ENCODE assay signal across 11 cellular contexts in genomic region chr5:59591162-59591561, GRCh38.
A peak's percentile ranks its signal among the peaks of the same experiment; 100 is the strongest.
DNase-seq lines count a peak whose midpoint lies in the region; ATAC-seq and TF ChIP-seq lines count a peak whose summit lies in the region.
"Had no signal": no experiment of that assay in that cellular context is flagged by ENCODE, and none has a peak within 500 bp of the region (broad histone marks: within the 10 kb centered on the region; RNA-seq: fewer than 3 reads in every experiment).

No MANE protein-coding gene starts in this region.

- TF ChIP-seq CTCF in ascending aorta (IDR thresholded peaks at IDR 0.05), result no peak

- no peak overlapping the region for H3K4me3 ChIP-seq in ascending aorta
- H3K4me3 ChIP-seq: K562 had no signal

- H3K36me3 Mint-ChIP-seq in activated naive CD4-positive, alpha-beta T cell treated with anti-CD3 and anti-CD28 coated beads, Interleukin-2, amount 50 U/mL, for 72 hours, result no peaks in the 10 kb centered on the region
- H3K36me3 Mint-ChIP-seq in activated naive CD8-positive, alpha-beta T cell treated with anti-CD3 and anti-CD28 coated beads, Interleukin-2, amount 50 U/mL, for 24 hours (ENCODE audit: low read depth), result no peaks in the 10 kb centered on the region
- no peaks in the 10 kb centered on the region for H3K36me3 Mint-ChIP-seq in activated CD4-positive, alpha-beta T cell treated with anti-CD3 and anti-CD28 coated beads, Interleukin-2, amount 10 ng/mL, durations not matched to agents 24 days and 14 days (ENCODE audit: low read depth)

- H3K27ac Mint-ChIP-seq in activated naive CD4-positive, alpha-beta T cell treated with anti-CD3 and anti-CD28 coated beads, Interleukin-2, amount 50 U/mL, for 72 hours, result peak overlapping the region in 1 of 2 donors; percentile 14
- H3K27ac Mint-ChIP-seq in activated naive CD8-positive, alpha-beta T cell treated with anti-CD3 and anti-CD28 coated beads, Interleukin-2, amount 50 U/mL, for 24 hours, result no peak overlapping the region
- H3K27ac Mint-ChIP-seq in activated CD4-positive, alpha-beta T cell treated with anti-CD3 and anti-CD28 coated beads, Interleukin-2, amount 10 ng/mL, durations not matched to agents 24 days and 14 days, result no peak overlapping the region

- peaks cover 0 to 3% of the 10 kb centered on the region in 2 donors for H3K9me3 Mint-ChIP-seq in activated naive CD4-positive, alpha-beta T cell treated with anti-CD3 and anti-CD28 coated beads, Interleukin-2, amount 50 U/mL, for 72 hours
- H3K9me3 Mint-ChIP-seq in activated naive CD8-positive, alpha-beta T cell treated with anti-CD3 and anti-CD28 coated beads, Interleukin-2, amount 50 U/mL, for 24 hours, result peaks cover 9% of the 10 kb centered on the region
- H3K9me3 Mint-ChIP-seq in activated CD4-positive, alpha-beta T cell treated with anti-CD3 and anti-CD28 coated beads, Interleukin-2, amount 10 ng/mL, durations not matched to agents 24 days and 14 days, result no peaks in the 10 kb centered on the region

- no peak overlapping the region for H3K4me3 Mint-ChIP-seq in activated naive CD8-positive, alpha-beta T cell treated with anti-CD3 and anti-CD28 coated beads, Interleukin-2, amount 50 U/mL, for 24 hours
- H3K4me3 Mint-ChIP-seq in activated CD4-positive, alpha-beta T cell treated with anti-CD3 and anti-CD28 coated beads, Interleukin-2, amount 10 ng/mL, durations not matched to agents 24 days and 14 days, result no peak overlapping the region
- H3K4me3 Mint-ChIP-seq: nephron had no signal

- H3K4me1 Mint-ChIP-seq in activated naive CD8-positive, alpha-beta T cell treated with anti-CD3 and anti-CD28 coated beads, Interleukin-2, amount 50 U/mL, for 24 hours, result peaks cover 20% of the 10 kb centered on the region
- H3K4me1 Mint-ChIP-seq in activated CD4-positive, alpha-beta T cell treated with anti-CD3 and anti-CD28 coated beads, Interleukin-2, amount 10 ng/mL, durations not matched to agents 24 days and 14 days, result peaks cover 11% of the 10 kb centered on the region

- no peaks in the 10 kb centered on the region for H3K9me3 ChIP-seq in ascending aorta

- H3K4me1 ChIP-seq in ascending aorta, result peaks cover 0 to 3% of the 10 kb centered on the region in 2 donors

- no peak for DNase-seq in activated naive CD4-positive, alpha-beta T cell treated with anti-CD3 and anti-CD28 coated beads, Interleukin-2, amount 50 U/mL, for 72 hours (ENCODE audit: low spot score in 2 of 2)
- DNase-seq in activated naive CD4-positive, alpha-beta T cell treated with Interleukin-2 at 50 U/mL for 16 hours, result no peak
- DNase-seq in activated naive CD8-positive, alpha-beta T cell treated with anti-CD3 and anti-CD28 coated beads, Interleukin-2, amount 50 U/mL, for 24 hours, result no peak
- DNase-seq in kidney glomerular epithelial cell (lab: John Stamatoyannopoulos, UW), result no peak
- no peak for DNase-seq in GM03348 (ENCODE audit: low spot score)
- no peak for DNase-seq in ascending aorta (ENCODE audit: low spot score in 2 of 2)
- DNase-seq in activated CD4-positive, alpha-beta T cell treated with anti-CD3 and anti-CD28 coated beads, Interleukin-2, amount 10 ng/mL, durations not matched to agents 24 days and 14 days, result no peak
- DNase-seq: NCI-H526 treated with DMSO at 0.1 percent for 48 hours had no signal

- peaks cover 16% of the 10 kb centered on the region for H3K27me3 Mint-ChIP-seq in activated naive CD8-positive, alpha-beta T cell treated with anti-CD3 and anti-CD28 coated beads, Interleukin-2, amount 50 U/mL, for 24 hours
- peaks cover 25% of the 10 kb centered on the region for H3K27me3 Mint-ChIP-seq in activated CD4-positive, alpha-beta T cell treated with anti-CD3 and anti-CD28 coated beads, Interleukin-2, amount 10 ng/mL, durations not matched to agents 24 days and 14 days

- no peak overlapping the region for H3K27ac ChIP-seq in ascending aorta

- H3K27me3 ChIP-seq in ascending aorta, result no peaks in the 10 kb centered on the region

- no peaks in the 10 kb centered on the region for H3K36me3 ChIP-seq in ascending aorta

- ATAC-seq in activated naive CD4-positive, alpha-beta T cell treated with anti-CD3 and anti-CD28 coated beads, Interleukin-2, amount 50 U/mL, for 72 hours, result peak; percentile 87 to 100
- ATAC-seq in HG03108 (IDR thresholded peaks at IDR 0.05; ENCODE audit: unreplicated experiment), result peak; percentile 68
- peak; percentile 98 for ATAC-seq in activated naive CD8-positive, alpha-beta T cell treated with anti-CD3 and anti-CD28 coated beads, Interleukin-2, amount 50 U/mL, for 24 hours
- ATAC-seq: K562 had no signal

- intact Hi-C loops in ascending aorta (cut with DNase I), result no loop called here
- intact Hi-C loops in activated CD4-positive, alpha-beta T cell treated with anti-CD3 and anti-CD28 coated beads, Interleukin-2, amount 10 ng/mL, durations not matched to agents 24 days and 14 days (cut with micrococcal nuclease), result loop anchor here (1.0 to 10.0 kb wide), 4 partner anchors 18 to 204 kb away; no protein-coding TSS in a partner anchor
